Comparison of ENCODE assay signal across 1 cellular context in the genomic region with DNA sequence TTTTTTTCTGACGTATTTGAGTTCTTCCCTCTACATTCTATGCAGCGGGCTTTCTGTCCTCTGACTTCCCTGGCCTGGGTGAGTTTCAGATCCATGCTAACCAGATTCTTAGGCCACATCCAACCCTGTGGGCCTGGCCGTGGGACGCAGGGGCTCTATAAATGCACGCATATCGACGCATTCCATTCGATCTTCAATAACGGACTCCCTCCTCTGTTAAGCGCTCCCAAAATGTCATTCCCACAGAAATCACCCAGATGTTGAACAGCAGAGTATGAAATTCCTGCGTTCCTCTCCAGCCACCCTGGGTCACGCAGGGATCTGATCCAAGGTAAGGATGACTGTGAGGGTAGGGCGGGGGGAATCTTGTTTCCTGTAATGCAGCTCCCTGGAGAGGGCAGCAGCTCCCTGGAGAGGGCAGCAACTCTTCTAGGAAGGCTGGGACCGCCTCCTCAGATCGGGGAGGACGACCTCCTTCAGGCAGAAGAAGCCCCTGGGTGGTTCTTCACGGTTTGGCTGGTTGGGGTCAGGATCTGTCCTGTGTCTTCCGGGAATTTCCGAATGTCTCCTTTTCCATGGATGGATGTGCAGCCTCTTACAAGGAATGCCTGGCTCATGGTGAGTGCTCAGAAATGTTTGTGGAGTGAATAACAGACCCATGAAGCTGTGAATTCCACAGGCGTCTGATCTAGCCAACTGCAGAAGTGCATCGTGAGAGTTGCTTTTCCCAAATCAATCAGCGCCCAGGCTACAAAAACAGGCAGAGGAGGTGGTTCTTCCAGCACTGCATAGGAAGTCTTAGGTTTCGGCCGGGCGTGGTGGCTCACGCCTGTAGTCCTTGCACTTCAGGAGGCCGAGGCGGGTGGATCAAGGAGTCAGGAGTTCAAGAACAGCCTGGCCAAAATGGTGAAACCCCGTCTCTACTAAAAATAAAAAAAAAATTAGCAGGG.
TF ChIP-seq lines count a peak whose summit lies in the region.

No MANE protein-coding gene starts in this region.

TF ChIP-seq in HCT116, 20 proteins besides CTCF, POLR2A, EP300 and RAD21 (continued from another document):
- TF ChIP-seq, protein P1, sequence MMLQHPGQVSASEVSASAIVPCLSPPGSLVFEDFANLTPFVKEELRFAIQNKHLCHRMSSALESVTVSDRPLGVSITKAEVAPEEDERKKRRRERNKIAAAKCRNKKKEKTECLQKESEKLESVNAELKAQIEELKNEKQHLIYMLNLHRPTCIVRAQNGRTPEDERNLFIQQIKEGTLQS (IDR thresholded peaks at IDR 0.05), result no peak
- TF ChIP-seq JUND (IDR thresholded peaks at IDR 0.05), result no peak
- TF ChIP-seq, protein P2, sequence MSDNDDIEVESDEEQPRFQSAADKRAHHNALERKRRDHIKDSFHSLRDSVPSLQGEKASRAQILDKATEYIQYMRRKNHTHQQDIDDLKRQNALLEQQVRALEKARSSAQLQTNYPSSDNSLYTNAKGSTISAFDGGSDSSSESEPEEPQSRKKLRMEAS (IDR thresholded peaks at IDR 0.05), result no peak
- TF ChIP-seq EGR1 (IDR thresholded peaks at IDR 0.05; ENCODE audit: low read depth), result no peak
- no peak for TF ChIP-seq TCF7L2 (IDR thresholded peaks at IDR 0.05; ENCODE audit: borderline replicate concordance, extremely low read depth, insufficient read depth, insufficient read length)
- TF ChIP-seq CBX3 (IDR thresholded peaks at IDR 0.05; ENCODE audit: low read depth), result no peak
- no peak for TF ChIP-seq YY1 (IDR thresholded peaks at IDR 0.05; ENCODE audit: extremely low read depth, insufficient replicate concordance, low read depth, low read length)
- TF ChIP-seq SIN3A (IDR thresholded peaks at IDR 0.05; ENCODE audit: low read depth), result no peak
- no peak for TF ChIP-seq ELF1 (IDR thresholded peaks at IDR 0.05; ENCODE audit: borderline replicate concordance, low read depth)
- TF ChIP-seq, protein P3, sequence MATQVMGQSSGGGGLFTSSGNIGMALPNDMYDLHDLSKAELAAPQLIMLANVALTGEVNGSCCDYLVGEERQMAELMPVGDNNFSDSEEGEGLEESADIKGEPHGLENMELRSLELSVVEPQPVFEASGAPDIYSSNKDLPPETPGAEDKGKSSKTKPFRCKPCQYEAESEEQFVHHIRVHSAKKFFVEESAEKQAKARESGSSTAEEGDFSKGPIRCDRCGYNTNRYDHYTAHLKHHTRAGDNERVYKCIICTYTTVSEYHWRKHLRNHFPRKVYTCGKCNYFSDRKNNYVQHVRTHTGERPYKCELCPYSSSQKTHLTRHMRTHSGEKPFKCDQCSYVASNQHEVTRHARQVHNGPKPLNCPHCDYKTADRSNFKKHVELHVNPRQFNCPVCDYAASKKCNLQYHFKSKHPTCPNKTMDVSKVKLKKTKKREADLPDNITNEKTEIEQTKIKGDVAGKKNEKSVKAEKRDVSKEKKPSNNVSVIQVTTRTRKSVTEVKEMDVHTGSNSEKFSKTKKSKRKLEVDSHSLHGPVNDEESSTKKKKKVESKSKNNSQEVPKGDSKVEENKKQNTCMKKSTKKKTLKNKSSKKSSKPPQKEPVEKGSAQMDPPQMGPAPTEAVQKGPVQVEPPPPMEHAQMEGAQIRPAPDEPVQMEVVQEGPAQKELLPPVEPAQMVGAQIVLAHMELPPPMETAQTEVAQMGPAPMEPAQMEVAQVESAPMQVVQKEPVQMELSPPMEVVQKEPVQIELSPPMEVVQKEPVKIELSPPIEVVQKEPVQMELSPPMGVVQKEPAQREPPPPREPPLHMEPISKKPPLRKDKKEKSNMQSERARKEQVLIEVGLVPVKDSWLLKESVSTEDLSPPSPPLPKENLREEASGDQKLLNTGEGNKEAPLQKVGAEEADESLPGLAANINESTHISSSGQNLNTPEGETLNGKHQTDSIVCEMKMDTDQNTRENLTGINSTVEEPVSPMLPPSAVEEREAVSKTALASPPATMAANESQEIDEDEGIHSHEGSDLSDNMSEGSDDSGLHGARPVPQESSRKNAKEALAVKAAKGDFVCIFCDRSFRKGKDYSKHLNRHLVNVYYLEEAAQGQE (IDR thresholded peaks at IDR 0.05; ENCODE audit: low read depth), result no peak
- TF ChIP-seq FOSL1 (IDR thresholded peaks at IDR 0.05; ENCODE audit: low read depth), result no peak
- no peak for TF ChIP-seq ZFX (IDR thresholded peaks at IDR 0.05)
- no peak for TF ChIP-seq CEBPB (IDR thresholded peaks at IDR 0.05; ENCODE audit: low read depth)
- TF ChIP-seq POLR2AphosphoS5 (IDR thresholded peaks at IDR 0.05; ENCODE audit: low read depth, low read length), result no peak
- TF ChIP-seq EZH2phosphoT487 (IDR thresholded peaks at IDR 0.05; ENCODE audit: borderline replicate concordance), result no peak
- TF ChIP-seq, protein P4, sequence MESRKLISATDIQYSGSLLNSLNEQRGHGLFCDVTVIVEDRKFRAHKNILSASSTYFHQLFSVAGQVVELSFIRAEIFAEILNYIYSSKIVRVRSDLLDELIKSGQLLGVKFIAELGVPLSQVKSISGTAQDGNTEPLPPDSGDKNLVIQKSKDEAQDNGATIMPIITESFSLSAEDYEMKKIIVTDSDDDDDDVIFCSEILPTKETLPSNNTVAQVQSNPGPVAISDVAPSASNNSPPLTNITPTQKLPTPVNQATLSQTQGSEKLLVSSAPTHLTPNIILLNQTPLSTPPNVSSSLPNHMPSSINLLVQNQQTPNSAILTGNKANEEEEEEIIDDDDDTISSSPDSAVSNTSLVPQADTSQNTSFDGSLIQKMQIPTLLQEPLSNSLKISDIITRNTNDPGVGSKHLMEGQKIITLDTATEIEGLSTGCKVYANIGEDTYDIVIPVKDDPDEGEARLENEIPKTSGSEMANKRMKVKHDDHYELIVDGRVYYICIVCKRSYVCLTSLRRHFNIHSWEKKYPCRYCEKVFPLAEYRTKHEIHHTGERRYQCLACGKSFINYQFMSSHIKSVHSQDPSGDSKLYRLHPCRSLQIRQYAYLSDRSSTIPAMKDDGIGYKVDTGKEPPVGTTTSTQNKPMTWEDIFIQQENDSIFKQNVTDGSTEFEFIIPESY (IDR thresholded peaks at IDR 0.05; ENCODE audit: extremely low read depth, insufficient replicate concordance, low read length), result no peak
